Comparison of ENCODE assay signal across 19 cellular contexts in the genomic region with DNA sequence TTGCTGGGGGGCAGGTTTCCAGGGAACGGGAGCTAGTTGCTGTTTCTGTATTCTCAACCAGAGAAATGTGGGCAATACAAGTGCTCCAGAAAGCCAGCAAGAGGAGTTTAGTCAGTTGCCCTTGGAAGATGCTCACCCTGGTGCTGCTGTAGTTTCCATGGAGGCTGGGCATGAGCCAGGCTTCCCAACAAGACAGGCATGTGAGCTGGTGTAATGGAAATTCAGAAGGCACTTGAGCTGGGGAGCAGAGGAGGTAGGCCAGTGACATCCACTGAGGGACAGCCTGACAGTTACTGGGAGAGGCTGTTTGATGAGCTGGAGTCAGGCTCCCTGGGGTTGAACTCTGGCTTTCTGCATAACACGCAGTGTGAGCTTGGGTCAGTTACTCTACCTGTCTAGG. TPM values are rescaled to one million over a fixed set of nuclear protein-coding genes. Genes with fewer than 3 reads are reported as not detected.
DNase-seq lines count a peak whose midpoint lies in the region; ATAC-seq and TF ChIP-seq lines count a peak whose summit lies in the region.
"Had no signal": no experiment of that assay in that cellular context is flagged by ENCODE, and none has a peak within 500 bp of the region (broad histone marks: within the 10 kb centered on the region; RNA-seq: fewer than 3 reads in every experiment).

No MANE protein-coding gene starts in this region.

- H3K4me1 ChIP-seq in PC-3 (ENCODE audit: insufficient read depth, low read length) (peaks cover 71% of the 10 kb centered on the region), left ventricle myocardium inferior (peaks cover 51% of the 10 kb centered on the region)

- H3K36me3 ChIP-seq in PC-3 (ENCODE audit: low read depth, low read length) = no peaks in the 10 kb centered on the region
- no peaks in the 10 kb centered on the region for H3K36me3 ChIP-seq in left ventricle myocardium inferior
- H3K36me3 ChIP-seq: brain microvascular endothelial cell, thoracic aorta had no signal

- H2AFZ ChIP-seq in PC-3 (ENCODE audit: low read length) = no peak overlapping the region

- no peak overlapping the region for H3K27ac ChIP-seq in PC-3 (ENCODE audit: low read length)
- peak overlapping the region; percentile 79 for H3K27ac ChIP-seq in left ventricle myocardium inferior (replicated peaks)
- H3K27ac ChIP-seq: brain microvascular endothelial cell, dorsolateral prefrontal cortex, SK-N-MC, thoracic aorta had no signal

- no peaks in the 10 kb centered on the region for H3K9me3 Mint-ChIP-seq in natural killer cell treated with Interleukin-12 subunit alpha and Interleukin-12 subunit beta and Interleukin-15 and Interleukin-18, amount 100 ng/mL, for 72 hours
- no peaks in the 10 kb centered on the region for H3K9me3 Mint-ChIP-seq in natural killer cell
- H3K9me3 Mint-ChIP-seq: nephron progenitor cell had no signal

- H3F3A ChIP-seq in PC-3 (ENCODE audit: low read length, unreplicated experiment) = peaks cover 23% of the 10 kb centered on the region

- 0 out of 2 replicates have a peak overlapping the region, but pooled peaks have one; percentile 3 for H3K4me2 ChIP-seq in PC-3 (ENCODE audit: low read length)

- H3K4me1 Mint-ChIP-seq in natural killer cell treated with Interleukin-12 subunit alpha and Interleukin-12 subunit beta and Interleukin-15 and Interleukin-18, amount 100 ng/mL, for 72 hours (ENCODE audit: low read depth in 2 of 2) = peaks cover 50 to 56% of the 10 kb centered on the region in 2 donors
- H3K4me1 Mint-ChIP-seq in natural killer cell = peaks cover 0 to 12% of the 10 kb centered on the region in 2 donors

- no peak overlapping the region for H3K4me3 Mint-ChIP-seq in natural killer cell treated with Interleukin-12 subunit alpha and Interleukin-12 subunit beta and Interleukin-15 and Interleukin-18, amount 100 ng/mL, for 72 hours
- H3K4me3 Mint-ChIP-seq in natural killer cell = no peak overlapping the region
- H3K4me3 Mint-ChIP-seq: nephron progenitor cell had no signal

- TF ChIP-seq CTCF in natural killer cell (IDR thresholded peaks at IDR 0.05) = no peak
- no peak for TF ChIP-seq CTCF in PC-3 (conservative IDR thresholded peaks at IDR 0.05; ENCODE audit: low read depth, low read length)
- TF ChIP-seq CTCF in left ventricle myocardium inferior (IDR thresholded peaks at IDR 0.05; ENCODE audit: borderline replicate concordance) = no peak

- H3K9me3 ChIP-seq in PC-3 (ENCODE audit: low read length) (no peaks in the 10 kb centered on the region), left ventricle myocardium inferior (replicated peaks) (no peaks in the 10 kb centered on the region)
- H3K9me3 ChIP-seq: thoracic aorta had no signal

- peak overlapping the region; percentile 1 to 32 for H3K27ac Mint-ChIP-seq in natural killer cell treated with Interleukin-12 subunit alpha and Interleukin-12 subunit beta and Interleukin-15 and Interleukin-18, amount 100 ng/mL, for 72 hours
- H3K27ac Mint-ChIP-seq in natural killer cell = no peak overlapping the region
- H3K27ac Mint-ChIP-seq: nephron progenitor cell had no signal

- intact Hi-C loops in natural killer cell (cut with micrococcal nuclease) (no loop called here), PC-3 (cut with micrococcal nuclease) (no loop called here), left ventricle myocardium inferior (cut with micrococcal nuclease) (no loop called here)

- CTCF ChIA-PET in PC-3 (lab: Charles Lee) = no interaction called here

- no peak for ATAC-seq in natural killer cell treated with Interleukin-12 subunit alpha and Interleukin-12 subunit beta and Interleukin-15 and Interleukin-18, amount 100 ng/mL, for 72 hours
- ATAC-seq in natural killer cell (no peak), PC-3 (no peak), GM21723 (IDR thresholded peaks at IDR 0.05; ENCODE audit: unreplicated experiment) (no peak)
- ATAC-seq: esophagus mucosa had no signal

- POLR2A ChIA-PET in PC-3 (lab: Charles Lee; ENCODE audit: unreplicated experiment) = no interaction called here

- no peak overlapping the region for H3K9ac ChIP-seq in PC-3 (ENCODE audit: low read length)

- H3K4me3 ChIP-seq in PC-3 (ENCODE audit: low read length) (no peak overlapping the region), left ventricle myocardium inferior (no peak overlapping the region)
- H3K4me3 ChIP-seq: dorsolateral prefrontal cortex, SK-N-MC, thoracic aorta had no signal

- no TSS peak for BruUV-seq in PC-3 (replicated peaks; lab: Mats Ljungman, UMichigan)

- no peaks in the 10 kb centered on the region for H3K9me2 ChIP-seq in PC-3 (replicated peaks; ENCODE audit: low read length)

- H3K27me3 Mint-ChIP-seq in natural killer cell treated with Interleukin-12 subunit alpha and Interleukin-12 subunit beta and Interleukin-15 and Interleukin-18, amount 100 ng/mL, for 72 hours = peaks cover 7 to 10% of the 10 kb centered on the region in 2 donors
- H3K27me3 Mint-ChIP-seq in natural killer cell (ENCODE audit: low read depth in 2 of 2) = peaks cover 2 to 4% of the 10 kb centered on the region in 2 donors

- H4K20me1 ChIP-seq in PC-3 (ENCODE audit: low read length) = peaks cover 11% of the 10 kb centered on the region

- H3K27me3 ChIP-seq in PC-3 (ENCODE audit: low read length) (no peaks in the 10 kb centered on the region), left ventricle myocardium inferior (ENCODE audit: low read depth) (peaks cover 18% of the 10 kb centered on the region)
- H3K27me3 ChIP-seq: brain microvascular endothelial cell had no signal

- no peak for DNase-seq in natural killer cell treated with Interleukin-12 subunit alpha and Interleukin-12 subunit beta and Interleukin-15 and Interleukin-18, amount 100 ng/mL, for 72 hours (ENCODE audit: low spot score)
- DNase-seq in natural killer cell (no peak), PC-3 (no peak), left ventricle myocardium inferior (peak; percentile 64), T1000 (lab: John Stamatoyannopoulos, UW) (no peak), retina (no peak)
- DNase-seq: brain microvascular endothelial cell; DMS79; mammary epithelial cell; MM.1S; NCI-H187; NCI-H510A treated with DMSO at 0.1 percent for 48 hours; nephron progenitor cell; stimulated activated CD4-positive, alpha-beta T cell treated with anti-CD3 and anti-CD28 coated beads, Interleukin-1b, Interleukin-23, amount 100 ng/mL, for 48 hours had no signal

- peaks cover 91% of the 10 kb centered on the region for H3K79me2 ChIP-seq in PC-3 (ENCODE audit: low read length)

- H3K36me3 Mint-ChIP-seq in natural killer cell treated with Interleukin-12 subunit alpha and Interleukin-12 subunit beta and Interleukin-15 and Interleukin-18, amount 100 ng/mL, for 72 hours = peaks cover 1% of the 10 kb centered on the region
- no peaks in the 10 kb centered on the region for H3K36me3 Mint-ChIP-seq in natural killer cell

RNA-seq across cellular contexts. Expression of a gene that starts 7.7 kb away (rescaled TPM):
- total RNA-seq in natural killer cell treated with Interleukin-12 subunit alpha and Interleukin-12 subunit beta and Interleukin-15 and Interleukin-18, amount 100 ng/mL, for 72 hours = 10 to 100 TPM; 71.3 to 78.1 TPM
- 1 to 10 TPM; 1.6 to 9.4 (median 3.5) TPM for total RNA-seq in natural killer cell
- 43.8 and 55.2 TPM in 2 replicates for total RNA-seq in PC-3 (2014; rRNA removed)
- 19.0 TPM for total RNA-seq in left ventricle myocardium inferior

Comparison
In these comparisons a context has a peak if more than half of its experiments do, and no peak if none do; other contexts are left out.
1. H3K27ac Mint-ChIP-seq: peak in natural killer cell treated with Interleukin-12 subunit alpha and Interleukin-12 subunit beta and Interleukin-15 and Interleukin-18, amount 100 ng/mL, for 72 hours (2 of 2); none in natural killer cell (0 of 2).